39 cellular contexts compared by ENCODE assay signal in the genomic region with DNA sequence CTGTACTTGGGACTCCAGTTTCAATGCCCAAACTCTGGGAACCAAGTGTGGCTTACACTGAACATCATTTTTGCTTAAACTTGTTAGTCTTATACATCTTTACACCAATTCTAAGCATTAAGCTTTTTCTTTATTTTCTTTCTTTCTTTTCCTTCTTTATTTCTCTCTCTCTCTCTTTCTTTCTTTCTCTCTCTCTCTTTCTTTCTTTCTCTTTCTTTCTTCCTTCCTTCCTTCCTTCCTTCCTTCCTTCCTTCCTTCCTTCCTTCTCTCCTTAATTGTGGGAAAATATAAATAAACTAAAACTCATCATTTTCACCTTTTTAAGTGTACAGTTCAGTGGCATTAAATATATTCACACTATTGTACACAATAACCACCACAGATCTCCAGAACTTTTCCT. TPM values are rescaled to one million over a fixed set of nuclear protein-coding genes. Genes with fewer than 3 reads are reported as not detected.
"Had no signal": no experiment of that assay in that cellular context is flagged by ENCODE, and none has a peak within 500 bp of the region (broad histone marks: within the 10 kb centered on the region; RNA-seq: fewer than 3 reads in every experiment).

No MANE protein-coding gene starts in this region.

- H3K9me3 ChIP-seq: MG63 had no signal

- H3K36me3 ChIP-seq: MG63 had no signal

- H3K4me3 ChIP-seq: MG63 had no signal

- DNase-seq: Karpas-422, Kasumi-1, MG63, MM.1S, MV-4-11, NCI-H1048, NCI-H1092, NCI-H1092 treated with DMSO at 0.1 percent for 48 hours, NCI-H1105, NCI-H1105 treated with DMSO at 0.1 percent for 48 hours, NCI-H1417, NCI-H1417 treated with DMSO at 0.1 percent for 48 hours, NCI-H1436, NCI-H1436 treated with DMSO at 0.1 percent for 48 hours, NCI-H146, NCI-H1694, NCI-H1694 treated with DMSO at 0.1 percent for 48 hours, NCI-H187, NCI-H187 treated with DMSO at 0.1 percent for 48 hours, NCI-H1930, NCI-H2029, NCI-H2029 treated with DMSO at 0.1 percent for 48 hours, NCI-H2081, NCI-H2081 treated with DMSO at 0.1 percent for 48 hours, NCI-H2107, NCI-H2171, NCI-H2171 treated with DMSO at 0.1 percent for 48 hours, NCI-H2227 treated with DMSO at 0.1 percent for 48 hours, NCI-H226, NCI-H345, NCI-H446, NCI-H446 treated with DMSO at 0.1 percent for 48 hours, NCI-H510A, NCI-H510A treated with DMSO at 0.1 percent for 48 hours, NCI-H524 had no signal

RNA-seq across cellular contexts. Expression of gene HLA-DQA2, which starts 31.6 kb away (rescaled TPM):
- total RNA-seq: LHCN-M2, M059J, MCF 10A, NCI-H460 had no signal

RNA-seq across cellular contexts. Expression of gene HLA-DQB1, which starts 43.2 kb away (rescaled TPM):
- total RNA-seq: LHCN-M2, M059J, MCF 10A had no signal

RNA-seq across cellular contexts. Expression of gene HLA-DQB2, which starts 53.7 kb away (rescaled TPM):
- total RNA-seq: LHCN-M2, M059J, MCF 10A, NCI-H460 had no signal
